Comparison of ENCODE assay signal across 1 cellular context in genomic region chr12:58918475-58918874, GRCh38.
TF ChIP-seq lines count a peak whose summit lies in the region.

No MANE protein-coding gene starts in this region.

TF ChIP-seq in H1, 55 proteins besides CTCF, POLR2A, EP300 and RAD21 (continued from another document):
- TF ChIP-seq RNF2 (IDR thresholded peaks at IDR 0.05; ENCODE audit: borderline replicate concordance, low read depth, low read length, missing control alignments, poor library complexity, severe bottlenecking) (no peak), GABPA (IDR thresholded peaks at IDR 0.05; ENCODE audit: borderline replicate concordance, insufficient read depth, low read length) (no peak), TEAD4 (IDR thresholded peaks at IDR 0.05; ENCODE audit: low read depth, low read length) (no peak), BCL11A (IDR thresholded peaks at IDR 0.05; ENCODE audit: low read depth in 2 of 2, low read length in 2 of 2) (no peak), KDM1A (IDR thresholded peaks at IDR 0.05; ENCODE audit: borderline replicate concordance, low read length) (no peak)
TF ChIP-seq in H1: peak in this region for 0.
